In genomic region chr1:2300004-2300771, GRCh38 we compare ENCODE assay signal across 8 cellular contexts.
DNase-seq lines count a peak whose midpoint lies in the region; ATAC-seq and TF ChIP-seq lines count a peak whose summit lies in the region.

No MANE protein-coding gene starts in this region.

- H3K27ac ChIP-seq in BLaER1 treated with 17β-estradiol and CSF1 and Interleukin-3, amounts not matched to agents 10 nM and 100 nM, result peak overlapping the region; percentile 93 to 100 (median 97)
- peak overlapping the region; percentile 30 for H3K27ac ChIP-seq in layer of hippocampus (ENCODE audit: low read depth, low read length)

- peaks cover 70 to 100% (median 97%) of the 10 kb centered on the region in 10 experiments for H3K4me1 ChIP-seq in BLaER1 treated with 17β-estradiol and CSF1 and Interleukin-3, amounts not matched to agents 10 nM and 100 nM
- no peaks in the 10 kb centered on the region for H3K4me1 ChIP-seq in Caco-2

- POLR2A ChIA-PET in Caco-2 (lab: Charles Lee), result no interaction called here

- peaks cover 0 to 18% (median 0%) of the 10 kb centered on the region in 11 experiments; a peak in 5 of 22 replicates for H3K27me3 ChIP-seq in BLaER1 treated with 17β-estradiol and CSF1 and Interleukin-3, amounts not matched to agents 10 nM and 100 nM
- no peaks in the 10 kb centered on the region for H3K27me3 ChIP-seq in layer of hippocampus (ENCODE audit: control insufficient read depth, insufficient read depth, low read length)
- no peaks in the 10 kb centered on the region for H3K27me3 ChIP-seq in Caco-2 (replicated peaks; ENCODE audit: control insufficient read depth, insufficient read depth, low read length)

- peaks cover 62% of the 10 kb centered on the region for H3K4me1 Mint-ChIP-seq in activated T-cell treated with anti-CD3 and anti-CD28 coated beads, Interleukin-2, amount 50 U/mL, for 4 hours (ENCODE audit: low read depth)
- H3K4me1 Mint-ChIP-seq in Caco-2 (ENCODE audit: low read depth, unreplicated experiment), result no peaks in the 10 kb centered on the region

- H3K27me3 Mint-ChIP-seq in activated T-cell treated with anti-CD3 and anti-CD28 coated beads, Interleukin-2, amount 50 U/mL, for 4 hours (ENCODE audit: low read depth), result no peaks in the 10 kb centered on the region
- no peaks in the 10 kb centered on the region for H3K27me3 Mint-ChIP-seq in Caco-2 (ENCODE audit: insufficient read depth, unreplicated experiment)

- peak overlapping the region; percentile 80 for H3K4me3 Mint-ChIP-seq in activated T-cell treated with anti-CD3 and anti-CD28 coated beads, Interleukin-2, amount 50 U/mL, for 4 hours
- no peak overlapping the region for H3K4me3 Mint-ChIP-seq in Caco-2 (ENCODE audit: unreplicated experiment)

- DNase-seq in KBM-7 (peak; percentile 39), mesenteric fat pad (ENCODE audit: low spot score) (no peak), Caco-2 (no peak)
- DNase-seq in activated T-cell treated with anti-CD3 and anti-CD28 coated beads, Interleukin-2, amount 50 U/mL, for 4 hours, result peak; percentile 71
- peak; percentile 47 to 64 for DNase-seq in stimulated activated CD8-positive, alpha-beta memory T cell treated with anti-CD3 and anti-CD28 coated beads, Interleukin-4, amount 100 ng/mL, for 1 hour (ENCODE audit: low read depth in 2 of 2, low spot score in 1 of 2)

- peak; percentile 73 for ATAC-seq in GM21390 (IDR thresholded peaks at IDR 0.05; ENCODE audit: unreplicated experiment)
- peak; percentile 85 to 86 for ATAC-seq in activated T-cell treated with anti-CD3 and anti-CD28 coated beads, Interleukin-2, amount 50 U/mL, for 4 hours

- H3K36me3 ChIP-seq in BLaER1 treated with 17β-estradiol and CSF1 and Interleukin-3, amounts not matched to agents 10 nM and 100 nM, result peaks cover 9 to 62% (median 28%) of the 10 kb centered on the region in 11 experiments; a peak in 21 of 22 replicates
- no peaks in the 10 kb centered on the region for H3K36me3 ChIP-seq in Caco-2 (ENCODE audit: control insufficient read depth, insufficient read depth, low read length)

- peak overlapping the region; percentile 49 to 64 (median 56) for H3K4me3 ChIP-seq in BLaER1 treated with 17β-estradiol and CSF1 and Interleukin-3, amounts not matched to agents 10 nM and 100 nM
- no peak overlapping the region for H3K4me3 ChIP-seq in Caco-2 (ENCODE audit: low read depth, low read length)

- H3K36me3 Mint-ChIP-seq in activated T-cell treated with anti-CD3 and anti-CD28 coated beads, Interleukin-2, amount 50 U/mL, for 4 hours (ENCODE audit: insufficient read depth), result peaks cover 5% of the 10 kb centered on the region
- H3K36me3 Mint-ChIP-seq in Caco-2 (ENCODE audit: insufficient read depth, unreplicated experiment), result peaks cover 26% of the 10 kb centered on the region

- H3K9ac ChIP-seq in BLaER1 treated with 17β-estradiol and CSF1 and Interleukin-3, amounts not matched to agents 10 nM and 100 nM, result peak overlapping the region; percentile 85 to 95 (median 91)

- CTCF ChIA-PET in Caco-2 (lab: Charles Lee), result no interaction called here

- H3K4me2 ChIP-seq in BLaER1 treated with 17β-estradiol and CSF1 and Interleukin-3, amounts not matched to agents 10 nM and 100 nM, result peak overlapping the region; percentile 93 to 100 (median 99)

- H3K9me3 Mint-ChIP-seq in activated T-cell treated with anti-CD3 and anti-CD28 coated beads, Interleukin-2, amount 50 U/mL, for 4 hours, result no peaks in the 10 kb centered on the region
- no peaks in the 10 kb centered on the region for H3K9me3 Mint-ChIP-seq in Caco-2 (ENCODE audit: unreplicated experiment)

- no TSS peak for BruUV-seq in Caco-2 (replicated peaks; lab: Mats Ljungman, UMichigan)

- in situ Hi-C loops in KBM-7 (cut with MboI; ENCODE audit: low pct_unique_long_range_greater_than_20kb, low sequenced_read_pairs), result no loop called here

- H3K9me3 ChIP-seq in BLaER1 treated with 17β-estradiol and CSF1 and Interleukin-3, amounts not matched to agents 10 nM and 100 nM (replicated peaks in 1 of 11), result no peaks in the 10 kb centered on the region
- H3K9me3 ChIP-seq in Caco-2, result no peaks in the 10 kb centered on the region

- H4K20me1 ChIP-seq in BLaER1 treated with 17β-estradiol and CSF1 and Interleukin-3, amounts not matched to agents 10 nM and 100 nM, result peaks cover 90 to 98% (median 96%) of the 10 kb centered on the region in 11 experiments

- intact Hi-C loops in Caco-2 (cut with micrococcal nuclease; ENCODE audit: unreplicated experiment), result no loop called here

- TF ChIP-seq CTCF in Caco-2 (IDR thresholded peaks at IDR 0.05; ENCODE audit: insufficient read depth in 1 of 2, low read depth in 1 of 2, low read length in 1 of 2, severe bottlenecking in 1 of 2, unreplicated experiment in 1 of 2), result no peak

- H3K27ac Mint-ChIP-seq in Caco-2 (ENCODE audit: unreplicated experiment), result no peak overlapping the region

Comparison
In these comparisons a context has a peak if more than half of its experiments do, and no peak if none do; other contexts are left out.
1. DNase-seq: peak in KBM-7 (single experiment), activated T-cell treated with anti-CD3 and anti-CD28 coated beads, Interleukin-2, amount 50 U/mL, for 4 hours (single experiment) and stimulated activated CD8-positive, alpha-beta memory T cell treated with anti-CD3 and anti-CD28 coated beads, Interleukin-4, amount 100 ng/mL, for 1 hour (2 of 2); none in mesenteric fat pad (single experiment) and Caco-2 (0 of 2).